ENCODE assay signal across 9 cellular contexts in genomic region chr5:142235050-142235797, GRCh38.
A peak's percentile ranks its signal among the peaks of the same experiment; 100 is the strongest.
DNase-seq lines count a peak whose midpoint lies in the region; ATAC-seq and TF ChIP-seq lines count a peak whose summit lies in the region.
"Had no signal": no experiment of that assay in that cellular context is flagged by ENCODE, and none has a peak within 500 bp of the region (broad histone marks: within the 10 kb centered on the region; RNA-seq: fewer than 3 reads in every experiment).

No MANE protein-coding gene starts in this region.

- no peak for TF ChIP-seq CTCF in activated CD8-positive, alpha-beta T cell treated with anti-CD3 and anti-CD28 coated beads for 36 hours (IDR thresholded peaks at IDR 0.05)
- no peak for TF ChIP-seq CTCF in RWPE1 (conservative IDR thresholded peaks at IDR 0.05; ENCODE audit: low read depth)

- peaks cover 13% of the 10 kb centered on the region for H3K4me1 Mint-ChIP-seq in activated CD8-positive, alpha-beta T cell treated with anti-CD3 and anti-CD28 coated beads for 36 hours (ENCODE audit: low read depth)
- peaks cover 8% of the 10 kb centered on the region for H3K4me1 Mint-ChIP-seq in activated CD8-positive, alpha-beta T cell treated with anti-CD3 and anti-CD28 coated beads, Interleukin-2, amount 10 ng/mL, durations not matched to agents 7 days and 5 days (ENCODE audit: low read depth)
- peaks cover 18% of the 10 kb centered on the region for H3K4me1 Mint-ChIP-seq in activated T-cell treated with anti-CD3 and anti-CD28 coated beads, Interleukin-2, amount 50 U/mL, for 24 hours (ENCODE audit: low read depth)
- no peaks in the 10 kb centered on the region for H3K4me1 Mint-ChIP-seq in stimulated activated memory B cell treated with anti-CD40 and anti-IgM and Interleukin-4, amounts not matched to agents 10 μg/mL and 1 μg/mL and 100 μg/mL, for 72 hours

- POLR2A ChIA-PET in activated CD8-positive, alpha-beta T cell treated with anti-CD3 and anti-CD28 coated beads for 36 hours (lab: Charles Lee) = no interaction called here
- POLR2A ChIA-PET in activated CD8-positive, alpha-beta T cell treated with anti-CD3 and anti-CD28 coated beads, Interleukin-2, amount 10 ng/mL, durations not matched to agents 7 days and 5 days (lab: Charles Lee) = no interaction called here
- POLR2A ChIA-PET in RWPE1 (lab: Yijun Ruan, JAX; ENCODE audit: low non-redundant PET) = no interaction called here

- CTCF ChIA-PET in activated CD8-positive, alpha-beta T cell treated with anti-CD3 and anti-CD28 coated beads for 36 hours (lab: Charles Lee) = interaction anchor here (1.2 kb wide), 1 partner anchor 12 kb away, joined by 4 read pairs; no protein-coding TSS in a partner anchor
- CTCF ChIA-PET in activated CD8-positive, alpha-beta T cell treated with anti-CD3 and anti-CD28 coated beads, Interleukin-2, amount 10 ng/mL, durations not matched to agents 7 days and 5 days (lab: Charles Lee) = interaction anchor here (0.6 kb wide), 1 partner anchor 16 kb away, joined by 3 read pairs; no protein-coding TSS in a partner anchor
- CTCF ChIA-PET in RWPE1 (lab: Yijun Ruan, JAX) = interaction anchor here (0.5 to 0.6 kb wide), 3 partner anchors 10 to 424 kb away, joined by 3 to 8 read pairs (median 3); no protein-coding TSS in a partner anchor

- H3K4me3 Mint-ChIP-seq in activated CD8-positive, alpha-beta T cell treated with anti-CD3 and anti-CD28 coated beads for 36 hours = no peak overlapping the region
- H3K4me3 Mint-ChIP-seq in activated CD8-positive, alpha-beta T cell treated with anti-CD3 and anti-CD28 coated beads, Interleukin-2, amount 10 ng/mL, durations not matched to agents 7 days and 5 days = no peak overlapping the region
- H3K4me3 Mint-ChIP-seq in activated T-cell treated with anti-CD3 and anti-CD28 coated beads, Interleukin-2, amount 50 U/mL, for 24 hours = no peak overlapping the region
- H3K4me3 Mint-ChIP-seq in stimulated activated memory B cell treated with anti-CD40 and anti-IgM and Interleukin-4, amounts not matched to agents 10 μg/mL and 1 μg/mL and 100 μg/mL, for 72 hours = no peak overlapping the region

- ATAC-seq in activated CD8-positive, alpha-beta T cell treated with anti-CD3 and anti-CD28 coated beads for 36 hours = peak; percentile 89
- no peak for ATAC-seq in activated CD8-positive, alpha-beta T cell treated with anti-CD3 and anti-CD28 coated beads, Interleukin-2, amount 10 ng/mL, durations not matched to agents 7 days and 5 days
- peak; percentile 31 for ATAC-seq in stimulated activated memory B cell treated with anti-CD40 and anti-IgM and Interleukin-4, amounts not matched to agents 10 μg/mL and 1 μg/mL and 100 μg/mL, for 72 hours
- ATAC-seq in GM18520 (IDR thresholded peaks at IDR 0.05; ENCODE audit: unreplicated experiment) = no peak

- H3K27ac Mint-ChIP-seq in activated CD8-positive, alpha-beta T cell treated with anti-CD3 and anti-CD28 coated beads for 36 hours = peak overlapping the region; percentile 57
- no peak overlapping the region for H3K27ac Mint-ChIP-seq in activated CD8-positive, alpha-beta T cell treated with anti-CD3 and anti-CD28 coated beads, Interleukin-2, amount 10 ng/mL, durations not matched to agents 7 days and 5 days
- H3K27ac Mint-ChIP-seq in activated T-cell treated with anti-CD3 and anti-CD28 coated beads, Interleukin-2, amount 50 U/mL, for 24 hours = no peak overlapping the region
- H3K27ac Mint-ChIP-seq in stimulated activated memory B cell treated with anti-CD40 and anti-IgM and Interleukin-4, amounts not matched to agents 10 μg/mL and 1 μg/mL and 100 μg/mL, for 72 hours = no peak overlapping the region

- H3K9me3 Mint-ChIP-seq in activated CD8-positive, alpha-beta T cell treated with anti-CD3 and anti-CD28 coated beads for 36 hours = no peaks in the 10 kb centered on the region
- no peaks in the 10 kb centered on the region for H3K9me3 Mint-ChIP-seq in activated CD8-positive, alpha-beta T cell treated with anti-CD3 and anti-CD28 coated beads, Interleukin-2, amount 10 ng/mL, durations not matched to agents 7 days and 5 days (ENCODE audit: insufficient read depth)
- H3K9me3 Mint-ChIP-seq in activated T-cell treated with anti-CD3 and anti-CD28 coated beads, Interleukin-2, amount 50 U/mL, for 24 hours = no peaks in the 10 kb centered on the region
- H3K9me3 Mint-ChIP-seq in stimulated activated memory B cell treated with anti-CD40 and anti-IgM and Interleukin-4, amounts not matched to agents 10 μg/mL and 1 μg/mL and 100 μg/mL, for 72 hours = no peaks in the 10 kb centered on the region

- no peaks in the 10 kb centered on the region for H3K36me3 Mint-ChIP-seq in activated CD8-positive, alpha-beta T cell treated with anti-CD3 and anti-CD28 coated beads for 36 hours (ENCODE audit: low read depth)
- no peaks in the 10 kb centered on the region for H3K36me3 Mint-ChIP-seq in activated CD8-positive, alpha-beta T cell treated with anti-CD3 and anti-CD28 coated beads, Interleukin-2, amount 10 ng/mL, durations not matched to agents 7 days and 5 days (ENCODE audit: low read depth)
- H3K36me3 Mint-ChIP-seq in activated T-cell treated with anti-CD3 and anti-CD28 coated beads, Interleukin-2, amount 50 U/mL, for 24 hours (ENCODE audit: low read depth) = no peaks in the 10 kb centered on the region
- no peaks in the 10 kb centered on the region for H3K36me3 Mint-ChIP-seq in stimulated activated memory B cell treated with anti-CD40 and anti-IgM and Interleukin-4, amounts not matched to agents 10 μg/mL and 1 μg/mL and 100 μg/mL, for 72 hours
- H3K36me3 Mint-ChIP-seq: brain had no signal

- no peak overlapping the region for H3K27ac ChIP-seq in RWPE1

- peaks cover 3% of the 10 kb centered on the region for H3K27me3 Mint-ChIP-seq in activated CD8-positive, alpha-beta T cell treated with anti-CD3 and anti-CD28 coated beads for 36 hours
- H3K27me3 Mint-ChIP-seq in activated CD8-positive, alpha-beta T cell treated with anti-CD3 and anti-CD28 coated beads, Interleukin-2, amount 10 ng/mL, durations not matched to agents 7 days and 5 days (ENCODE audit: low read depth) = peaks cover 19% of the 10 kb centered on the region
- H3K27me3 Mint-ChIP-seq in activated T-cell treated with anti-CD3 and anti-CD28 coated beads, Interleukin-2, amount 50 U/mL, for 24 hours = no peaks in the 10 kb centered on the region
- H3K27me3 Mint-ChIP-seq in stimulated activated memory B cell treated with anti-CD40 and anti-IgM and Interleukin-4, amounts not matched to agents 10 μg/mL and 1 μg/mL and 100 μg/mL, for 72 hours = peaks cover 65% of the 10 kb centered on the region

- intact Hi-C loops in activated CD8-positive, alpha-beta T cell treated with anti-CD3 and anti-CD28 coated beads for 36 hours (cut with micrococcal nuclease) = no loop called here

- peak; percentile 58 for DNase-seq in activated CD8-positive, alpha-beta T cell treated with anti-CD3 and anti-CD28 coated beads for 36 hours
- DNase-seq in activated CD8-positive, alpha-beta T cell treated with anti-CD3 and anti-CD28 coated beads, Interleukin-2, amount 10 ng/mL, durations not matched to agents 7 days and 5 days = no peak
- peak; percentile 49 for DNase-seq in activated T-cell treated with anti-CD3 and anti-CD28 coated beads, Interleukin-2, amount 50 U/mL, for 24 hours
- DNase-seq in iPS-NIHi11 (ENCODE audit: low spot score) = peak; percentile 89
- DNase-seq in RWPE1 (ENCODE audit: low spot score) = no peak
- no peak for DNase-seq in NCI-H446 treated with DMSO at 0.1 percent for 48 hours (lab: John Stamatoyannopoulos, UW)

Comparison
In these comparisons a context has a peak if more than half of its experiments do, and no peak if none do; other contexts are left out.
1. ATAC-seq: peak in activated CD8-positive, alpha-beta T cell treated with anti-CD3 and anti-CD28 coated beads for 36 hours (single experiment) and stimulated activated memory B cell treated with anti-CD40 and anti-IgM and Interleukin-4, amounts not matched to agents 10 μg/mL and 1 μg/mL and 100 μg/mL, for 72 hours (single experiment); none in activated CD8-positive, alpha-beta T cell treated with anti-CD3 and anti-CD28 coated beads, Interleukin-2, amount 10 ng/mL, durations not matched to agents 7 days and 5 days (single experiment) and GM18520 (single experiment).
2. DNase-seq: peak in activated CD8-positive, alpha-beta T cell treated with anti-CD3 and anti-CD28 coated beads for 36 hours (single experiment), activated T-cell treated with anti-CD3 and anti-CD28 coated beads, Interleukin-2, amount 50 U/mL, for 24 hours (single experiment) and iPS-NIHi11 (single experiment); none in activated CD8-positive, alpha-beta T cell treated with anti-CD3 and anti-CD28 coated beads, Interleukin-2, amount 10 ng/mL, durations not matched to agents 7 days and 5 days (single experiment), RWPE1 (single experiment) and NCI-H446 treated with DMSO at 0.1 percent for 48 hours (single experiment).